ENCODE assay signal across 8 cellular contexts in the genomic region with DNA sequence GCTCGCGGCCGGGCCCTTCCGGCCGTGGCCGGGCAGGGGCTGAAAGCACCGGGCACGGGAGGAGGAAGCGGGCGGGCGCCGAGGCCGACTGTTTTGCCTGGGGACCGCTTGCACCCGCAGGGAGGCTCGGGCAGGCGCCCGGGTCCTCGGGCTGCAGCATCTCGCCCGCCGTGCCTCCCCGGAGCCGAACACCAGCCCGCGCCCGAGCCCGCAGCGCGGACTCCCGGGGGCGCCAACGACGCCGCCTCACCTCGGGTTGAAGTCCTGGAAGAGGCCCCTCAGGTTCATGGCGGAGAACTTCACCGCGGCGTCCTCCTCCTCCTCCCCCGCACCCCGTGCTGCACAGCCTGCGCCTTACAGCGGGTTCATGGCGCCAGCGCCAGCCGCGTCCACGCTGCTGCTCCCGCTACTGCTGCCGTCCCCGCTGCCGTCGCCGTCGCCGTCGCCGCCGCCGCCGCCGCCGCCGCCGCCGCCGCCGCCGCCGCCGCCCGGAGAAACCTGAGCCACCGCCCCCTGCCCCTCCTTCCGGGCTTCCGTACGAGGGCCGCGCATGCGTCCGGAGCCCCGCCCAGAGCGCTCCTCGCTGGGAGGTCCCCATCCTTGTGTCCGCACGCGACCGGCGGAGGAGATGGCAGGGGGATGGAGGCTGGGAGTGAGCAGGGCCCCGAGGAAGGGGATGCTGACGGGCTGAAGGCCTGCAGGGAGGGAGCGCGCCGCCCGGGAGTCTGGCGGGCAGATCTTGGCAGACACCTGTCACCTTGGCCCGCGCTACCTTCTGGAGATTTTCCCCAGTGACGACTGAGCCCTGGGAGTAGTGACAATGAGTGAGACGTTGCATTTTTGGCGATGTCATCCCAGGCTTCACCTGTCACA. TPM values are rescaled to one million over a fixed set of nuclear protein-coding genes. Genes with fewer than 3 reads are reported as not detected.
DNase-seq lines count a peak whose midpoint lies in the region; ATAC-seq and TF ChIP-seq lines count a peak whose summit lies in the region.

A gene (minus strand): TSS at position 500 of the 873 bp plus-strand sequence. CDS start 212 bp downstream, at position 288.

- POLR2A ChIA-PET in activated CD4-positive, alpha-beta memory T cell treated with anti-CD3 and anti-CD28 coated beads, Interleukin-2, amount 10 ng/mL, durations not matched to agents 7 days and 5 days (lab: Charles Lee), result no interaction called here

- H3K4me3 Mint-ChIP-seq in activated CD4-positive, alpha-beta memory T cell treated with anti-CD3 and anti-CD28 coated beads, Interleukin-2, amount 10 ng/mL, durations not matched to agents 7 days and 5 days, result peak within 1 kb of the TSS; percentile 83
- H3K4me3 Mint-ChIP-seq in memory B cell, result peak within 1 kb of the TSS; percentile 95

- peak within 1 kb of the TSS; percentile 27 for H3K27ac Mint-ChIP-seq in activated CD4-positive, alpha-beta memory T cell treated with anti-CD3 and anti-CD28 coated beads, Interleukin-2, amount 10 ng/mL, durations not matched to agents 7 days and 5 days
- H3K27ac Mint-ChIP-seq in memory B cell, result peak within 1 kb of the TSS; percentile 69

- peak; percentile 85 for ATAC-seq in GM19043 (IDR thresholded peaks at IDR 0.05; ENCODE audit: low read depth, unreplicated experiment)
- ATAC-seq in HG03342 (IDR thresholded peaks at IDR 0.05; ENCODE audit: unreplicated experiment), result peak; percentile 82
- peak; percentile 85 for ATAC-seq in memory B cell (ENCODE audit: low read depth)

- DNase-seq in AG10803 (ENCODE audit: low read depth), result peak; percentile 31
- peak; percentile 45 to 68 for DNase-seq in NCI-H524 (lab: John Stamatoyannopoulos, UW)
- DNase-seq in activated CD4-positive, alpha-beta memory T cell treated with anti-CD3 and anti-CD28 coated beads, Interleukin-2, amount 10 ng/mL, durations not matched to agents 7 days and 5 days, result peak; percentile 77
- DNase-seq in effector CD4-positive, alpha-beta T cell, result peak; percentile 59
- peak; percentile 52 to 54 for DNase-seq in memory B cell (ENCODE audit: low spot score in 2 of 2)
- DNase-seq in stimulated activated CD8-positive, alpha-beta memory T cell treated with anti-CD3 and anti-CD28 coated beads, Interleukin-12 subunit alpha, Interleukin-12 subunit beta, amount 100 ng/mL, for 24 hours (ENCODE audit: extremely low read depth), result peak; percentile 50

- H3K4me3 ChIP-seq in AG10803 (ENCODE audit: low read length), result peak within 1 kb of the TSS; percentile 67

- H3K9me3 Mint-ChIP-seq in activated CD4-positive, alpha-beta memory T cell treated with anti-CD3 and anti-CD28 coated beads, Interleukin-2, amount 10 ng/mL, durations not matched to agents 7 days and 5 days, result no peaks in the 10 kb centered on the region
- H3K9me3 Mint-ChIP-seq in memory B cell, result no peaks in the 10 kb centered on the region

- H3K36me3 Mint-ChIP-seq in activated CD4-positive, alpha-beta memory T cell treated with anti-CD3 and anti-CD28 coated beads, Interleukin-2, amount 10 ng/mL, durations not matched to agents 7 days and 5 days (ENCODE audit: low read depth), result peaks cover 3% of the 10 kb centered on the region
- no peaks in the 10 kb centered on the region for H3K36me3 Mint-ChIP-seq in memory B cell

- peaks cover 7% of the 10 kb centered on the region for H3K27me3 Mint-ChIP-seq in activated CD4-positive, alpha-beta memory T cell treated with anti-CD3 and anti-CD28 coated beads, Interleukin-2, amount 10 ng/mL, durations not matched to agents 7 days and 5 days
- H3K27me3 Mint-ChIP-seq in memory B cell, result peaks cover 4% of the 10 kb centered on the region

- TF ChIP-seq CTCF in AG10803 (conservative IDR thresholded peaks at IDR 0.05; ENCODE audit: low read length), result no peak

- CTCF ChIA-PET in activated CD4-positive, alpha-beta memory T cell treated with anti-CD3 and anti-CD28 coated beads, Interleukin-2, amount 10 ng/mL, durations not matched to agents 7 days and 5 days (lab: Charles Lee), result no interaction called here

- peaks cover 36% of the 10 kb centered on the region for H3K4me1 Mint-ChIP-seq in activated CD4-positive, alpha-beta memory T cell treated with anti-CD3 and anti-CD28 coated beads, Interleukin-2, amount 10 ng/mL, durations not matched to agents 7 days and 5 days
- H3K4me1 Mint-ChIP-seq in memory B cell, result peaks cover 30% of the 10 kb centered on the region

RNA-seq across cellular contexts. Expression of the gene that starts here (rescaled TPM):
- total RNA-seq in activated CD4-positive, alpha-beta memory T cell treated with anti-CD3 and anti-CD28 coated beads, Interleukin-2, amount 10 ng/mL, durations not matched to agents 7 days and 5 days, result 10 to 100 TPM; 19.0 to 20.4 TPM

Comparison
In these comparisons a context has a peak if more than half of its experiments do, and no peak if none do; other contexts are left out.
1. Peak in every context shown above with its lines: DNase-seq, ATAC-seq and H3K4me3 ChIP-seq.